21 cellular contexts compared by ENCODE assay signal in the genomic region with DNA sequence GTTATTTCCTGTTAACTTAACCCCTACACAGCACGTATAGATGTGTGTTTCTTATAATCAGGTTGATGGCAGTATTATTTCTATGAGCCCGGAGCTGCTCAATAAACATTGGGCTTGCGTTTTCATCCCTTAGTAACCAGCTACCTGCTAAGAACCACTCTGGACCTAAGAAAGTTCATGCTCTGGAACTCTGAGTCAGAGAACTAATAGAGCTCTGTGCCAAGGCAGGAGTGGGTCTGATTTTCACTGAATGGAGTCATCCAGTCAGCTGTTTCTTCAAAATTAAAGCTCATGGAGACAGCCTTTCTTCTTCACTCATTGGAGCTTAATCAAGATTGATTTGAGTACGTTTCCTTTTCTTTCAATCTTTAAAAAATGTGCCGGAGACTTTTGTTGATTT.
"Had no signal": no experiment of that assay in that cellular context is flagged by ENCODE, and none has a peak within 500 bp of the region (broad histone marks: within the 10 kb centered on the region; RNA-seq: fewer than 3 reads in every experiment).

No MANE protein-coding gene starts in this region.

- H3K36me3 ChIP-seq: esophagus muscularis mucosa, neural progenitor cell, ovary, right lobe of liver, spleen, tibial nerve, upper lobe of right lung had no signal

- ATAC-seq: left colon; naive thymus-derived CD8-positive, alpha-beta T cell; right lobe of liver; stimulated activated memory B cell treated with anti-CD40 and anti-IgM and Interleukin-4, amounts not matched to agents 10 μg/mL and 1 μg/mL and 100 μg/mL, for 72 hours; upper lobe of right lung had no signal

- DNase-seq: effector memory CD4-positive, alpha-beta T cell; foreskin melanocyte; left colon; left ventricle myocardium superior; mesendoderm; naive thymus-derived CD8-positive, alpha-beta T cell; ovary; right lobe of liver; spleen; stimulated activated CD4-positive, alpha-beta T cell treated with anti-CD3 and anti-CD28 coated beads, Interleukin-15, amount 100 ng/mL, for 24 hours; stimulated activated CD4-positive, alpha-beta T cell treated with anti-CD3 and anti-CD28 coated beads, Interleukin-1b, Interleukin-23, amount 100 ng/mL, for 48 hours; stimulated activated CD4-positive, alpha-beta T cell treated with anti-CD3 and anti-CD28 coated beads, Interleukin-4, amount 100 ng/mL, for 24 hours; upper lobe of right lung had no signal

- H3K9me3 Mint-ChIP-seq: naive thymus-derived CD8-positive, alpha-beta T cell; neural progenitor cell; stimulated activated memory B cell treated with anti-CD40 and anti-IgM and Interleukin-4, amounts not matched to agents 10 μg/mL and 1 μg/mL and 100 μg/mL, for 72 hours; stimulated activated naive CD8-positive, alpha-beta T cell treated with anti-CD3 and anti-CD28 coated beads, Interleukin-15, Interleukin-2, amounts not matched to agents 100 ng/mL and 50 ng/mL, for 24 hours had no signal

- H3K4me3 Mint-ChIP-seq: naive thymus-derived CD8-positive, alpha-beta T cell; neural progenitor cell; stimulated activated memory B cell treated with anti-CD40 and anti-IgM and Interleukin-4, amounts not matched to agents 10 μg/mL and 1 μg/mL and 100 μg/mL, for 72 hours; stimulated activated naive CD8-positive, alpha-beta T cell treated with anti-CD3 and anti-CD28 coated beads, Interleukin-15, Interleukin-2, amounts not matched to agents 100 ng/mL and 50 ng/mL, for 24 hours had no signal

- H3K9me3 ChIP-seq: esophagus muscularis mucosa, ovary, right lobe of liver, spleen, tibial nerve, upper lobe of right lung had no signal

- H3K27me3 Mint-ChIP-seq: naive thymus-derived CD8-positive, alpha-beta T cell; stimulated activated memory B cell treated with anti-CD40 and anti-IgM and Interleukin-4, amounts not matched to agents 10 μg/mL and 1 μg/mL and 100 μg/mL, for 72 hours; stimulated activated naive CD8-positive, alpha-beta T cell treated with anti-CD3 and anti-CD28 coated beads, Interleukin-15, Interleukin-2, amounts not matched to agents 100 ng/mL and 50 ng/mL, for 24 hours had no signal

- H3K4me3 ChIP-seq: esophagus muscularis mucosa, hepatocyte, lung, neural progenitor cell, ovary, right lobe of liver, spleen, tibial nerve, upper lobe of right lung had no signal

- H3K4me1 ChIP-seq: right lobe of liver, upper lobe of right lung had no signal

- H3K27ac Mint-ChIP-seq: neural progenitor cell; stimulated activated memory B cell treated with anti-CD40 and anti-IgM and Interleukin-4, amounts not matched to agents 10 μg/mL and 1 μg/mL and 100 μg/mL, for 72 hours; stimulated activated naive CD8-positive, alpha-beta T cell treated with anti-CD3 and anti-CD28 coated beads, Interleukin-15, Interleukin-2, amounts not matched to agents 100 ng/mL and 50 ng/mL, for 24 hours had no signal

- H3K27me3 ChIP-seq: esophagus muscularis mucosa, hepatocyte, neural progenitor cell, ovary, right lobe of liver, spleen, tibial nerve, upper lobe of right lung had no signal

- H3K27ac ChIP-seq: epithelial cell of prostate, esophagus muscularis mucosa, hepatocyte, neural progenitor cell, ovary, right lobe of liver, spleen, tibial nerve, upper lobe of right lung had no signal
